ENCODE assay signal across 1 cellular context in the genomic region with DNA sequence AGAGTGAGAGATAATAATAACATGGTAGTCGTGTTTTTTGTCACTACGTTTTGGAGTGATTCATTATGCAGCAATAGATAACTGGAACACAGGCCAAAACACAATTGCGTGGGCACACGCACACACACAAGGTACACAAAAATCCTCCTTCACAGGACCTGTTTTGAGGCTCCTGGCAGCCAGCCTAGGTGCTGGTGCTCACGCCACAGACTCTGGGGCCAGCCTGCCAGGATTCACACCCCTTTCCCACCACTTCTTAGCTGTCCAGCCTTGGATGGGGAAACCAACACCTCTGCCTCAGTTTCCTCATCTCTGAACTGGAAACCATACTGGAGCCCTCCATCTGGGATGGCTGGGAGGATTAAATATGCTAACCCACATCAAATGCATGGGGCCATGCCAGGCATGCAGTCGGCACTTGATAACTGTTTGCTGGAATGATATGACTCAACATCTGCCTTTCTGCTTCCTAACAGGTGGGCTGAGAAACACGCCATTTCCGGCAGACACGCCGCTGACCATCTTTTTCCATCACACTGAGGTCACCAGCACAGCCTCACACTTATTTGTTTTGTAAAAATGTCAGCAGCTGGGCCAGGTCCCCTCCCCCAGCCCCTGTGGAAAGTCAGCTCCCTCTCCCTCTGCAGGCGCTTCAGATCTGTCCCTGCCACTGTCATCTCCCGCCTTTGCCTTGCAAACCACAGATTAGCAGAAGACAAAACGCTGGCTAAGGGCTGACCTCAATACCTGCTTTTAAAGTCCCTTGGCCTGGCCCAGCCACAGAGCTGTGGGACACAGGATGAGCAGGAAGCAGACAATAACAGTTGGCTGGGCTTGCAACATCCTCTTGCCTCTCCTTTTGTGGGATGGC.
TF ChIP-seq lines count a peak whose summit lies in the region.

No MANE protein-coding gene starts in this region.

TF ChIP-seq in K562, 482 proteins besides CTCF, POLR2A, EP300 and RAD21 (continued from another document and continues in another):
- TF ChIP-seq PATZ1 (CRISPR knock-in tag; IDR thresholded peaks at IDR 0.05; ENCODE audit: borderline replicate concordance), result no peak
- TF ChIP-seq, protein P1, sequence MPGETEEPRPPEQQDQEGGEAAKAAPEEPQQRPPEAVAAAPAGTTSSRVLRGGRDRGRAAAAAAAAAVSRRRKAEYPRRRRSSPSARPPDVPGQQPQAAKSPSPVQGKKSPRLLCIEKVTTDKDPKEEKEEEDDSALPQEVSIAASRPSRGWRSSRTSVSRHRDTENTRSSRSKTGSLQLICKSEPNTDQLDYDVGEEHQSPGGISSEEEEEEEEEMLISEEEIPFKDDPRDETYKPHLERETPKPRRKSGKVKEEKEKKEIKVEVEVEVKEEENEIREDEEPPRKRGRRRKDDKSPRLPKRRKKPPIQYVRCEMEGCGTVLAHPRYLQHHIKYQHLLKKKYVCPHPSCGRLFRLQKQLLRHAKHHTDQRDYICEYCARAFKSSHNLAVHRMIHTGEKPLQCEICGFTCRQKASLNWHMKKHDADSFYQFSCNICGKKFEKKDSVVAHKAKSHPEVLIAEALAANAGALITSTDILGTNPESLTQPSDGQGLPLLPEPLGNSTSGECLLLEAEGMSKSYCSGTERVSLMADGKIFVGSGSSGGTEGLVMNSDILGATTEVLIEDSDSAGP (CRISPR knock-in tag; IDR thresholded peaks at IDR 0.05), result no peak
- no peak for TF ChIP-seq ZNF146 (CRISPR knock-in tag; IDR thresholded peaks at IDR 0.05; ENCODE audit: unreplicated experiment)
- TF ChIP-seq CHD1 (IDR thresholded peaks at IDR 0.05; ENCODE audit: low read length), result no peak
- TF ChIP-seq RBM39 (optimal IDR thresholded peaks at IDR 0.05; ENCODE audit: low read depth, low read length), result no peak
- no peak for TF ChIP-seq ZNF436 (CRISPR knock-in tag; IDR thresholded peaks at IDR 0.05)
- TF ChIP-seq, protein P2, sequence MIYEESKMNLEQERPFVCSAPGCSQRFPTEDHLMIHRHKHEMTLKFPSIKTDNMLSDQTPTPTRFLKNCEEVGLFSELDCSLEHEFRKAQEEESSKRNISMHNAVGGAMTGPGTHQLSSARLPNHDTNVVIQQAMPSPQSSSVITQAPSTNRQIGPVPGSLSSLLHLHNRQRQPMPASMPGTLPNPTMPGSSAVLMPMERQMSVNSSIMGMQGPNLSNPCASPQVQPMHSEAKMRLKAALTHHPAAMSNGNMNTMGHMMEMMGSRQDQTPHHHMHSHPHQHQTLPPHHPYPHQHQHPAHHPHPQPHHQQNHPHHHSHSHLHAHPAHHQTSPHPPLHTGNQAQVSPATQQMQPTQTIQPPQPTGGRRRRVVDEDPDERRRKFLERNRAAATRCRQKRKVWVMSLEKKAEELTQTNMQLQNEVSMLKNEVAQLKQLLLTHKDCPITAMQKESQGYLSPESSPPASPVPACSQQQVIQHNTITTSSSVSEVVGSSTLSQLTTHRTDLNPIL (CRISPR knock-in tag; IDR thresholded peaks at IDR 0.05), result no peak
- TF ChIP-seq, protein P3, sequence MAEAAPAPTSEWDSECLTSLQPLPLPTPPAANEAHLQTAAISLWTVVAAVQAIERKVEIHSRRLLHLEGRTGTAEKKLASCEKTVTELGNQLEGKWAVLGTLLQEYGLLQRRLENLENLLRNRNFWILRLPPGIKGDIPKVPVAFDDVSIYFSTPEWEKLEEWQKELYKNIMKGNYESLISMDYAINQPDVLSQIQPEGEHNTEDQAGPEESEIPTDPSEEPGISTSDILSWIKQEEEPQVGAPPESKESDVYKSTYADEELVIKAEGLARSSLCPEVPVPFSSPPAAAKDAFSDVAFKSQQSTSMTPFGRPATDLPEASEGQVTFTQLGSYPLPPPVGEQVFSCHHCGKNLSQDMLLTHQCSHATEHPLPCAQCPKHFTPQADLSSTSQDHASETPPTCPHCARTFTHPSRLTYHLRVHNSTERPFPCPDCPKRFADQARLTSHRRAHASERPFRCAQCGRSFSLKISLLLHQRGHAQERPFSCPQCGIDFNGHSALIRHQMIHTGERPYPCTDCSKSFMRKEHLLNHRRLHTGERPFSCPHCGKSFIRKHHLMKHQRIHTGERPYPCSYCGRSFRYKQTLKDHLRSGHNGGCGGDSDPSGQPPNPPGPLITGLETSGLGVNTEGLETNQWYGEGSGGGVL (CRISPR knock-in tag; IDR thresholded peaks at IDR 0.05), result no peak
- no peak for TF ChIP-seq FUS (optimal IDR thresholded peaks at IDR 0.05; ENCODE audit: low read depth, low read length)
- no peak for TF ChIP-seq LARP7 (IDR thresholded peaks at IDR 0.05)
- TF ChIP-seq, protein P4, sequence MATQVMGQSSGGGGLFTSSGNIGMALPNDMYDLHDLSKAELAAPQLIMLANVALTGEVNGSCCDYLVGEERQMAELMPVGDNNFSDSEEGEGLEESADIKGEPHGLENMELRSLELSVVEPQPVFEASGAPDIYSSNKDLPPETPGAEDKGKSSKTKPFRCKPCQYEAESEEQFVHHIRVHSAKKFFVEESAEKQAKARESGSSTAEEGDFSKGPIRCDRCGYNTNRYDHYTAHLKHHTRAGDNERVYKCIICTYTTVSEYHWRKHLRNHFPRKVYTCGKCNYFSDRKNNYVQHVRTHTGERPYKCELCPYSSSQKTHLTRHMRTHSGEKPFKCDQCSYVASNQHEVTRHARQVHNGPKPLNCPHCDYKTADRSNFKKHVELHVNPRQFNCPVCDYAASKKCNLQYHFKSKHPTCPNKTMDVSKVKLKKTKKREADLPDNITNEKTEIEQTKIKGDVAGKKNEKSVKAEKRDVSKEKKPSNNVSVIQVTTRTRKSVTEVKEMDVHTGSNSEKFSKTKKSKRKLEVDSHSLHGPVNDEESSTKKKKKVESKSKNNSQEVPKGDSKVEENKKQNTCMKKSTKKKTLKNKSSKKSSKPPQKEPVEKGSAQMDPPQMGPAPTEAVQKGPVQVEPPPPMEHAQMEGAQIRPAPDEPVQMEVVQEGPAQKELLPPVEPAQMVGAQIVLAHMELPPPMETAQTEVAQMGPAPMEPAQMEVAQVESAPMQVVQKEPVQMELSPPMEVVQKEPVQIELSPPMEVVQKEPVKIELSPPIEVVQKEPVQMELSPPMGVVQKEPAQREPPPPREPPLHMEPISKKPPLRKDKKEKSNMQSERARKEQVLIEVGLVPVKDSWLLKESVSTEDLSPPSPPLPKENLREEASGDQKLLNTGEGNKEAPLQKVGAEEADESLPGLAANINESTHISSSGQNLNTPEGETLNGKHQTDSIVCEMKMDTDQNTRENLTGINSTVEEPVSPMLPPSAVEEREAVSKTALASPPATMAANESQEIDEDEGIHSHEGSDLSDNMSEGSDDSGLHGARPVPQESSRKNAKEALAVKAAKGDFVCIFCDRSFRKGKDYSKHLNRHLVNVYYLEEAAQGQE (CRISPR knock-in tag; IDR thresholded peaks at IDR 0.05; ENCODE audit: low read depth), result no peak
- no peak for TF ChIP-seq SREBF1 (IDR thresholded peaks at IDR 0.05; ENCODE audit: borderline replicate concordance, low read depth, low read length)
- TF ChIP-seq IRF2 (CRISPR knock-in tag; IDR thresholded peaks at IDR 0.05), result no peak
- TF ChIP-seq ZNF217 (CRISPR knock-in tag; IDR thresholded peaks at IDR 0.05), result no peak
- no peak for TF ChIP-seq ZNF212 (CRISPR knock-in tag; IDR thresholded peaks at IDR 0.05)
- TF ChIP-seq TAF1 (IDR thresholded peaks at IDR 0.05; ENCODE audit: control insufficient read depth, extremely low read depth, insufficient read depth, low read length, severe bottlenecking), result peak; percentile 20
- no peak for TF ChIP-seq ZNF354B (CRISPR knock-in tag; IDR thresholded peaks at IDR 0.05)
- no peak for TF ChIP-seq STAT5A (IDR thresholded peaks at IDR 0.05; ENCODE audit: borderline replicate concordance, low read length)
- TF ChIP-seq ZSCAN29 (IDR thresholded peaks at IDR 0.05), result no peak
- TF ChIP-seq RUNX1 (IDR thresholded peaks at IDR 0.05; ENCODE audit: low read depth), result no peak
- TF ChIP-seq JUNB (CRISPR knock-in tag; conservative IDR thresholded peaks at IDR 0.05), result no peak
- TF ChIP-seq ZNF184 (CRISPR knock-in tag; IDR thresholded peaks at IDR 0.05), result no peak
- TF ChIP-seq HDGF (IDR thresholded peaks at IDR 0.05), result no peak
- no peak for TF ChIP-seq CBX5 (IDR thresholded peaks at IDR 0.05; ENCODE audit: borderline replicate concordance, low read depth)
- no peak for TF ChIP-seq ZFP1 (CRISPR knock-in tag; IDR thresholded peaks at IDR 0.05)
- TF ChIP-seq POLR2AphosphoS2 (IDR thresholded peaks at IDR 0.05; ENCODE audit: low read length), result no peak
- TF ChIP-seq ZNF239 (CRISPR knock-in tag; IDR thresholded peaks at IDR 0.05), result no peak
- no peak for TF ChIP-seq ZNF253 (CRISPR knock-in tag; conservative IDR thresholded peaks at IDR 0.05)
- TF ChIP-seq AFF1 (IDR thresholded peaks at IDR 0.05; ENCODE audit: low read depth in 1 of 2, partially characterized antibody in 2 of 2), result no peak
- 0 out of 2 replicates have a peak, but pooled peaks have one; percentile 15 for TF ChIP-seq MEF2A (IDR thresholded peaks at IDR 0.05; ENCODE audit: control insufficient read depth, low read depth, low read length)
- TF ChIP-seq GABPA (tag; conservative IDR thresholded peaks at IDR 0.05; ENCODE audit: low read depth), result peak; percentile 83
- TF ChIP-seq ZBTB34 (CRISPR knock-in tag; IDR thresholded peaks at IDR 0.05), result no peak
- TF ChIP-seq CCNT2 (IDR thresholded peaks at IDR 0.05; ENCODE audit: borderline replicate concordance, extremely low read depth, insufficient read length, low read depth, low read length), result no peak
- TF ChIP-seq JUN (IDR thresholded peaks at IDR 0.05; ENCODE audit: borderline replicate concordance, low read depth, low read length), result peak; percentile 80; the same call in 1 of the 2 replicates
- peak; percentile 68; the same call in 1 of the 2 replicates for TF ChIP-seq JUN (CRISPR knock-in tag; IDR thresholded peaks at IDR 0.05; ENCODE audit: borderline replicate concordance)
- TF ChIP-seq NFATC3 (IDR thresholded peaks at IDR 0.05), result peak; percentile 91
- TF ChIP-seq MTA3 (IDR thresholded peaks at IDR 0.05; ENCODE audit: borderline replicate concordance), result no peak
- TF ChIP-seq ZNF699 (CRISPR knock-in tag; IDR thresholded peaks at IDR 0.05; ENCODE audit: insufficient replicate concordance), result no peak
- TF ChIP-seq STAG1 (CRISPR knock-in tag; IDR thresholded peaks at IDR 0.05; ENCODE audit: borderline replicate concordance), result no peak
- no peak for TF ChIP-seq ZNF780A (CRISPR knock-in tag; IDR thresholded peaks at IDR 0.05)
- TF ChIP-seq, protein P5, sequence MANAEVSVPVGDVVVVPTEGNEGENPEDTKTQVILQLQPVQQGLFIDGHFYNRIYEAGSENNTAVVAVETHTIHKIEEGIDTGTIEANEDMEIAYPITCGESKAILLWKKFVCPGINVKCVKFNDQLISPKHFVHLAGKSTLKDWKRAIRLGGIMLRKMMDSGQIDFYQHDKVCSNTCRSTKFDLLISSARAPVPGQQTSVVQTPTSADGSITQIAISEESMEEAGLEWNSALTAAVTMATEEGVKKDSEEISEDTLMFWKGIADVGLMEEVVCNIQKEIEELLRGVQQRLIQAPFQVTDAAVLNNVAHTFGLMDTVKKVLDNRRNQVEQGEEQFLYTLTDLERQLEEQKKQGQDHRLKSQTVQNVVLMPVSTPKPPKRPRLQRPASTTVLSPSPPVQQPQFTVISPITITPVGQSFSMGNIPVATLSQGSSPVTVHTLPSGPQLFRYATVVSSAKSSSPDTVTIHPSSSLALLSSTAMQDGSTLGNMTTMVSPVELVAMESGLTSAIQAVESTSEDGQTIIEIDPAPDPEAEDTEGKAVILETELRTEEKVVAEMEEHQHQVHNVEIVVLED (CRISPR knock-in tag; IDR thresholded peaks at IDR 0.05), result no peak
